19 cellular contexts compared by ENCODE assay signal in the genomic region with DNA sequence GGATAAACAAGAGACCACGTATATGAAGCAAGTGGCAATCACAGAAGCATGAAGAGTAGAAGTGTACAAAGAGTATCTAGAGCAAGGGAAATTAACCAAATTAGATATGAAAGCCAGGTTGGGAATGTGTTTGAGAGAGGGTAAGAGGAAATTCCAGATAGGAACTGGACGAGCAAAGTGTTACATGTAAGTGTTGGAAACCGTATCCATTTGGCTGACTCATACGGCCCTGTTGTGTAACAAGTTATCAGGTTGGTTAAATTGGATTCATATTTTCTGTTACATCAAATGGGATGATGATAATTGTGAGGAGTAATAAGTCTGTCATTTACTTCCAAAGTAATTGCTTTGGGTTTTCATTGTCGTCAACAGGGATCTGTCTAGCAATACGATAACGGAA. TPM values are rescaled to one million over a fixed set of nuclear protein-coding genes. Genes with fewer than 3 reads are reported as not detected.
"Had no signal": no experiment of that assay in that cellular context is flagged by ENCODE, and none has a peak within 500 bp of the region (broad histone marks: within the 10 kb centered on the region; RNA-seq: fewer than 3 reads in every experiment).

No MANE protein-coding gene starts in this region.

- H3K4me1 ChIP-seq: colonic mucosa, esophagus muscularis mucosa, left lung had no signal

- H3K27me3 ChIP-seq: colonic mucosa, esophagus muscularis mucosa, left lung, neutrophil had no signal

- DNase-seq: activated CD4-positive, alpha-beta memory T cell treated with anti-CD3 and anti-CD28 coated beads, Interleukin-2, amount 10 ng/mL, durations not matched to agents 7 days and 5 days; activated CD4-positive, alpha-beta T cell treated with anti-CD3 and anti-CD28 coated beads for 4 hours; activated naive CD4-positive, alpha-beta T cell treated with anti-CD3 and anti-CD28 coated beads, Interleukin-2, amount 10 ng/mL, durations not matched to agents 7 days and 5 days; activated T-cell treated with anti-CD3 and anti-CD28 coated beads, Interleukin-2, amount 50 U/mL, for 24 hours; caudate nucleus; colonic mucosa; islet precursor cell; left lung; mesenchymal stem cell; natural killer cell; stimulated activated CD4-positive, alpha-beta T cell treated with anti-CD3 and anti-CD28 coated beads, Interleukin-4, amount 100 ng/mL, for 4 hours; stimulated activated CD8-positive, alpha-beta memory T cell treated with anti-CD3 and anti-CD28 coated beads, Interleukin-4, amount 100 ng/mL, for 48 hours; stimulated activated naive CD8-positive, alpha-beta T cell treated with anti-CD3 and anti-CD28 coated beads, Interleukin-15, Interleukin-2, amounts not matched to agents 100 U/mL and 50 U/mL, for 24 hours; T-helper 2 cell; trophoblast cell had no signal

- H3K36me3 ChIP-seq: colonic mucosa, esophagus muscularis mucosa, left lung, neutrophil had no signal

- H3K9me3 ChIP-seq: colonic mucosa, esophagus muscularis mucosa, left lung, neutrophil had no signal

- H3K27ac ChIP-seq: colonic mucosa, esophagus muscularis mucosa, left lung, neutrophil had no signal

- ATAC-seq: left lung; natural killer cell; stimulated activated naive CD8-positive, alpha-beta T cell treated with anti-CD3 and anti-CD28 coated beads, Interleukin-15, Interleukin-2, amounts not matched to agents 100 U/mL and 50 U/mL, for 24 hours had no signal

- H3K4me3 ChIP-seq: colonic mucosa, esophagus muscularis mucosa, left lung, smooth muscle cell had no signal

- H3K4me2 ChIP-seq: smooth muscle cell had no signal

RNA-seq across cellular contexts. Expression of gene RXFP2, which starts 46.7 kb away (rescaled TPM):
- total RNA-seq: activated CD4-positive, alpha-beta memory T cell treated with anti-CD3 and anti-CD28 coated beads, Interleukin-2, amount 10 ng/mL, durations not matched to agents 7 days and 5 days; colonic mucosa; left lung; natural killer cell; posterior vena cava; smooth muscle cell had no signal
- polyA plus RNA-seq: smooth muscle cell had no signal
